19 cellular contexts compared by ENCODE assay signal in genomic region chr1:15895233-15895632, GRCh38. TPM values are rescaled to one million over a fixed set of nuclear protein-coding genes. Genes with fewer than 3 reads are reported as not detected.
DNase-seq lines count a peak whose midpoint lies in the region; ATAC-seq, FAIRE-seq and TF ChIP-seq lines count a peak whose summit lies in the region.
"Had no signal": no experiment of that assay in that cellular context is flagged by ENCODE, and none has a peak within 500 bp of the region (broad histone marks: within the 10 kb centered on the region; RNA-seq: fewer than 3 reads in every experiment).

No MANE protein-coding gene starts in this region.

- H3K18ac ChIP-seq in IMR-90 (ENCODE audit: low read depth, low read length) = no peak overlapping the region

- TF ChIP-seq CTCF in IMR-90 (conservative IDR thresholded peaks at IDR 0.05; ENCODE audit: low read depth, low read length) = no peak
- no peak for TF ChIP-seq CTCF in esophagus squamous epithelium (IDR thresholded peaks at IDR 0.05)
- no peak for TF ChIP-seq CTCF in tibial artery (IDR thresholded peaks at IDR 0.05)
- no peak for TF ChIP-seq CTCF in foreskin fibroblast (IDR thresholded peaks at IDR 0.05; ENCODE audit: low read depth, low read length)

- dilution Hi-C loops in IMR-90 (cut with HindIII; ENCODE audit: low sequenced_read_pairs, unreplicated experiment) = no loop called here

- H3K14ac ChIP-seq in IMR-90 (replicated peaks; ENCODE audit: low read depth, low read length) = no peak overlapping the region

- ATAC-seq in IMR-90 (ENCODE audit: low read depth) = no peak

- H3K36me3 ChIP-seq in IMR-90 (ENCODE audit: control insufficient read depth, insufficient read depth, low read length) (peaks cover 3% of the 10 kb centered on the region; the same call in 1 of the 2 replicates), esophagus squamous epithelium (peaks cover 0 to 16% (median 3%) of the 10 kb centered on the region in 3 donors), tibial artery (no peaks in the 10 kb centered on the region)

- H3K4ac ChIP-seq in IMR-90 (ENCODE audit: low read depth, low read length) = no peak overlapping the region

- no peak for TF ChIP-seq RAD21 in IMR-90 (IDR thresholded peaks at IDR 0.05; ENCODE audit: low read length)

- H3K9me1 ChIP-seq in IMR-90 (ENCODE audit: insufficient read depth, low read length) = peaks cover 6% of the 10 kb centered on the region

- no peaks in the 10 kb centered on the region for H3K27me3 Mint-ChIP-seq in activated T-cell treated with anti-CD3 and anti-CD28 coated beads, Interleukin-2, amount 50 U/mL, for 24 hours
- H3K27me3 Mint-ChIP-seq: CD4-positive, alpha-beta T cell had no signal

- no peak overlapping the region for H3K27ac ChIP-seq in IMR-90 (ENCODE audit: insufficient read depth, low read length)
- peak overlapping the region in 3 of 4 donors; percentile 40 to 81 (median 79) for H3K27ac ChIP-seq in esophagus squamous epithelium
- H3K27ac ChIP-seq in tibial artery = peak overlapping the region; percentile 74 to 81

- intact Hi-C loops in IMR-90 (cut with micrococcal nuclease) (no loop called here), esophagus squamous epithelium (cut with DNase I) (no loop called here), tibial artery (cut with DNase I; ENCODE audit: low total_unique reads) (loop anchor here (10.0 kb wide), 1 partner anchor 50 kb away; no protein-coding TSS in a partner anchor)

- no peak overlapping the region for H2AFZ ChIP-seq in IMR-90 (replicated peaks; ENCODE audit: low read length, poor library complexity)

- H3K4me1 ChIP-seq in IMR-90 (ENCODE audit: control insufficient read depth, insufficient read depth, low read length) (peaks cover 7% of the 10 kb centered on the region), esophagus squamous epithelium (peaks cover 5 to 56% (median 22%) of the 10 kb centered on the region in 3 donors), tibial artery (peaks cover 0 to 90% (median 44%) of the 10 kb centered on the region in 4 donors)

- CTCF ChIA-PET in IMR-90 (lab: Yijun Ruan, JAX) = interaction anchor here (0.7 to 1.1 kb wide), 2 partner anchors 14 to 37 kb away, joined by 3 to 4 read pairs; no protein-coding TSS in a partner anchor

- POLR2A ChIA-PET in IMR-90 (lab: Charles Lee; ENCODE audit: unreplicated experiment) = no interaction called here

- FAIRE-seq in HTR-8/SVneo (lab: Jason Lieb, UNC) = no peak
- FAIRE-seq: H54, RCC 7860 had no signal

- in situ Hi-C loops in IMR-90 (cut with MboI; ENCODE audit: low sequenced_read_pairs) = no loop called here

- H3K9ac ChIP-seq in IMR-90 (ENCODE audit: low read depth, low read length) = no peak overlapping the region

- no peaks in the 10 kb centered on the region for H3K9me3 Mint-ChIP-seq in activated T-cell treated with anti-CD3 and anti-CD28 coated beads, Interleukin-2, amount 50 U/mL, for 24 hours
- H3K9me3 Mint-ChIP-seq: CD4-positive, alpha-beta T cell had no signal

- peaks cover 27 to 71% of the 10 kb centered on the region in 2 experiments for H3K79me1 ChIP-seq in IMR-90 (ENCODE audit: low read depth in 1 of 2, low read length in 2 of 2)

- no peak overlapping the region for H2BK15ac ChIP-seq in IMR-90 (ENCODE audit: low read depth, low read length)

- H4K8ac ChIP-seq in IMR-90 (ENCODE audit: low read depth in 2 of 2, low read length in 2 of 2) = no peak overlapping the region; a peak in 1 of 4 replicates

- peak overlapping the region; percentile 1 for H3K27ac Mint-ChIP-seq in activated T-cell treated with anti-CD3 and anti-CD28 coated beads, Interleukin-2, amount 50 U/mL, for 24 hours
- H3K27ac Mint-ChIP-seq: CD4-positive, alpha-beta T cell had no signal

- TF ChIP-seq POLR2A in IMR-90 (IDR thresholded peaks at IDR 0.05; ENCODE audit: low read depth, low read length) (no peak), esophagus squamous epithelium (IDR thresholded peaks at IDR 0.05) (no peak)

- H2AK5ac ChIP-seq in IMR-90 (ENCODE audit: low read depth, low read length) = no peak overlapping the region

- H3K9me3 ChIP-seq in IMR-90 (ENCODE audit: control insufficient read depth, insufficient read depth, low read length) = no peaks in the 10 kb centered on the region
- H3K9me3 ChIP-seq in esophagus squamous epithelium = no peaks in the 10 kb centered on the region
- no peaks in the 10 kb centered on the region for H3K9me3 ChIP-seq in tibial artery

- no peak overlapping the region for H3K4me2 ChIP-seq in IMR-90 (ENCODE audit: low read depth, low read length)

- no peak overlapping the region for H3K4me3 ChIP-seq in IMR-90 (ENCODE audit: insufficient read depth, low read depth, low read length)
- no peak overlapping the region for H3K4me3 ChIP-seq in esophagus squamous epithelium
- H3K4me3 ChIP-seq in tibial artery = no peak overlapping the region
- no peak overlapping the region for H3K4me3 ChIP-seq in foreskin fibroblast (ENCODE audit: low read depth in 1 of 2, low read length in 2 of 2)

- no peaks in the 10 kb centered on the region for H3K27me3 ChIP-seq in IMR-90 (ENCODE audit: control insufficient read depth, insufficient read depth, low read length)
- no peaks in the 10 kb centered on the region for H3K27me3 ChIP-seq in esophagus squamous epithelium
- H3K27me3 ChIP-seq in tibial artery = no peaks in the 10 kb centered on the region

- peak overlapping the region; percentile 65; the same call in 1 of the 2 replicates for H3K23ac ChIP-seq in IMR-90 (ENCODE audit: low read depth, low read length)

- H3K4me3 Mint-ChIP-seq in activated T-cell treated with anti-CD3 and anti-CD28 coated beads, Interleukin-2, amount 50 U/mL, for 24 hours = no peak overlapping the region
- H3K4me3 Mint-ChIP-seq: CD4-positive, alpha-beta T cell had no signal

- H3K56ac ChIP-seq in IMR-90 (ENCODE audit: extremely low read depth, insufficient read depth, low read length) = no peak overlapping the region

- H3K36me3 Mint-ChIP-seq in activated T-cell treated with anti-CD3 and anti-CD28 coated beads, Interleukin-2, amount 50 U/mL, for 24 hours (ENCODE audit: low read depth) = peaks cover 57% of the 10 kb centered on the region

- no peaks in the 10 kb centered on the region for H4K20me1 ChIP-seq in IMR-90 (ENCODE audit: insufficient read depth, low read length)

- H2BK5ac ChIP-seq in IMR-90 (ENCODE audit: low read depth, low read length, poor library complexity, severe bottlenecking) = peak overlapping the region; percentile 48

- 0 out of 2 replicates have a peak overlapping the region, but pooled peaks have one; percentile 61 for H2BK120ac ChIP-seq in IMR-90 (ENCODE audit: low read depth, low read length)

- H2BK20ac ChIP-seq in IMR-90 (ENCODE audit: low read depth, low read length) = no peak overlapping the region

- no peak overlapping the region for H4K91ac ChIP-seq in IMR-90 (ENCODE audit: insufficient read depth, low read depth, low read length)

- no peak for DNase-seq in activated T-cell treated with anti-CD3 and anti-CD28 coated beads, Interleukin-2, amount 50 U/mL, for 24 hours
- DNase-seq in activated T-cell treated with anti-CD3 and anti-CD28 coated beads, Interleukin-2, amount 50 U/mL, for 48 hours = no peak
- DNase-seq in IMR-90 (no peak), esophagus squamous epithelium (lab: John Stamatoyannopoulos, UW) (no peak), tibial artery (no peak), foreskin fibroblast (no peak), AML-193 (lab: John Stamatoyannopoulos, UW) (no peak), HTR-8/SVneo (ENCODE audit: insufficient read length, low spot score) (no peak)
- DNase-seq: 8988T; CD4-positive, alpha-beta T cell; DMS153; GDM1; Kasumi-1; NCI-H1105 treated with DMSO at 0.1 percent for 48 hours; NCI-H1694; NCI-H2081 treated with DMSO at 0.1 percent for 48 hours; SHP77 treated with DMSO at 0.1 percent for 48 hours had no signal

- no TSS peak for BruUV-seq in IMR-90 (replicated peaks; lab: Mats Ljungman, UMichigan)

- no peak overlapping the region for H4K5ac ChIP-seq in IMR-90 (ENCODE audit: low read depth, low read length)

- peaks cover 48% of the 10 kb centered on the region for H3K4me1 Mint-ChIP-seq in activated T-cell treated with anti-CD3 and anti-CD28 coated beads, Interleukin-2, amount 50 U/mL, for 24 hours (ENCODE audit: low read depth)

- no peak overlapping the region for H2AK9ac ChIP-seq in IMR-90 (replicated peaks; ENCODE audit: low read depth, low read length, poor library complexity)

TF ChIP-seq in IMR-90, 13 proteins besides CTCF, POLR2A, EP300 and RAD21 (continues in another document):
- TF ChIP-seq MAFK (IDR thresholded peaks at IDR 0.05; ENCODE audit: low read depth, low read length) = no peak
- TF ChIP-seq FOS (IDR thresholded peaks at IDR 0.05; ENCODE audit: low read depth, low read length) = no peak
- no peak for TF ChIP-seq SMC3 (IDR thresholded peaks at IDR 0.05; ENCODE audit: low read depth, low read length)
- TF ChIP-seq RCOR1 (IDR thresholded peaks at IDR 0.05; ENCODE audit: insufficient replicate concordance, low read length) = no peak
- no peak for TF ChIP-seq ELK1 (IDR thresholded peaks at IDR 0.05; ENCODE audit: borderline replicate concordance, low read depth, low read length)
- TF ChIP-seq BHLHE40 (IDR thresholded peaks at IDR 0.05; ENCODE audit: low read depth, low read length) = no peak
- TF ChIP-seq NFE2L2 (IDR thresholded peaks at IDR 0.05; ENCODE audit: low read depth, low read length) = no peak
- no peak for TF ChIP-seq RFX5 (IDR thresholded peaks at IDR 0.05; ENCODE audit: low read depth, low read length)
- TF ChIP-seq CHD1 (IDR thresholded peaks at IDR 0.05; ENCODE audit: low read depth, low read length) = no peak
- TF ChIP-seq, protein P1, sequence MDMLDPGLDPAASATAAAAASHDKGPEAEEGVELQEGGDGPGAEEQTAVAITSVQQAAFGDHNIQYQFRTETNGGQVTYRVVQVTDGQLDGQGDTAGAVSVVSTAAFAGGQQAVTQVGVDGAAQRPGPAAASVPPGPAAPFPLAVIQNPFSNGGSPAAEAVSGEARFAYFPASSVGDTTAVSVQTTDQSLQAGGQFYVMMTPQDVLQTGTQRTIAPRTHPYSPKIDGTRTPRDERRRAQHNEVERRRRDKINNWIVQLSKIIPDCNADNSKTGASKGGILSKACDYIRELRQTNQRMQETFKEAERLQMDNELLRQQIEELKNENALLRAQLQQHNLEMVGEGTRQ (IDR thresholded peaks at IDR 0.05; ENCODE audit: low read depth, low read length) = no peak

RNA-seq across cellular contexts. Expression of gene SPEN, which starts 47.7 kb away (rescaled TPM):
- total RNA-seq in IMR-90 (2012; rRNA removed) = 15.8 and 20.3 TPM in 2 replicates
- 7.6 and 9.4 TPM in 2 replicates for polyA plus RNA-seq in IMR-90 (2012; rRNA removed)
- 1.7 and 3.2 TPM in 2 replicates for polyA plus RNA-seq in IMR-90 (2012; cell fraction: cytosol; rRNA removed)
- 24.4 and 38.3 TPM in 2 replicates for polyA plus RNA-seq in IMR-90 (2012; cell fraction: nucleus; rRNA removed; ENCODE audit: low replicate concordance)
- total RNA-seq in esophagus squamous epithelium = 10 to 100 TPM; 22.4 to 36.0 (median 30.5) TPM
